Comparison of ENCODE assay signal across 2 cellular contexts in genomic region chr7:100602889-100603696, GRCh38.
TF ChIP-seq lines count a peak whose summit lies in the region.

No MANE protein-coding gene starts in this region.

TF ChIP-seq in endothelial cell of umbilical vein, 7 proteins besides CTCF, POLR2A, EP300 and RAD21:
- TF ChIP-seq POLR2AphosphoS5 (IDR thresholded peaks at IDR 0.05; ENCODE audit: insufficient read depth, low read depth, low read length) (no peak), MYC (IDR thresholded peaks at IDR 0.05; ENCODE audit: low read depth, low read length) (no peak), GATA2 (IDR thresholded peaks at IDR 0.05; ENCODE audit: insufficient read depth, insufficient read length, low read depth, low read length) (no peak), FOS (IDR thresholded peaks at IDR 0.05; ENCODE audit: borderline replicate concordance, insufficient read depth, low read length) (no peak), EZH2 (IDR thresholded peaks at IDR 0.05; ENCODE audit: borderline replicate concordance, low read depth, low read length, severe bottlenecking) (no peak), JUN (IDR thresholded peaks at IDR 0.05; ENCODE audit: borderline replicate concordance, insufficient read depth, insufficient read length, low read depth) (no peak)
- TF ChIP-seq, protein P1, sequence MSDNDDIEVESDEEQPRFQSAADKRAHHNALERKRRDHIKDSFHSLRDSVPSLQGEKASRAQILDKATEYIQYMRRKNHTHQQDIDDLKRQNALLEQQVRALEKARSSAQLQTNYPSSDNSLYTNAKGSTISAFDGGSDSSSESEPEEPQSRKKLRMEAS (IDR thresholded peaks at IDR 0.05; ENCODE audit: insufficient read depth, insufficient read length) = no peak

TF ChIP-seq in neural cell, 6 proteins besides CTCF, POLR2A, EP300 and RAD21:
- TF ChIP-seq SMC3 (conservative IDR thresholded peaks at IDR 0.05; ENCODE audit: poor library complexity) (no peak), EZH2 (IDR thresholded peaks at IDR 0.05; ENCODE audit: borderline replicate concordance, insufficient read depth, low read length, poor library complexity, severe bottlenecking) (no peak), MXI1 (conservative IDR thresholded peaks at IDR 0.05; ENCODE audit: poor library complexity, severe bottlenecking) (no peak), TAF1 (IDR thresholded peaks at IDR 0.05; ENCODE audit: low read depth) (no peak), POLR2AphosphoS5 (IDR thresholded peaks at IDR 0.05) (no peak)
- TF ChIP-seq, protein P2, sequence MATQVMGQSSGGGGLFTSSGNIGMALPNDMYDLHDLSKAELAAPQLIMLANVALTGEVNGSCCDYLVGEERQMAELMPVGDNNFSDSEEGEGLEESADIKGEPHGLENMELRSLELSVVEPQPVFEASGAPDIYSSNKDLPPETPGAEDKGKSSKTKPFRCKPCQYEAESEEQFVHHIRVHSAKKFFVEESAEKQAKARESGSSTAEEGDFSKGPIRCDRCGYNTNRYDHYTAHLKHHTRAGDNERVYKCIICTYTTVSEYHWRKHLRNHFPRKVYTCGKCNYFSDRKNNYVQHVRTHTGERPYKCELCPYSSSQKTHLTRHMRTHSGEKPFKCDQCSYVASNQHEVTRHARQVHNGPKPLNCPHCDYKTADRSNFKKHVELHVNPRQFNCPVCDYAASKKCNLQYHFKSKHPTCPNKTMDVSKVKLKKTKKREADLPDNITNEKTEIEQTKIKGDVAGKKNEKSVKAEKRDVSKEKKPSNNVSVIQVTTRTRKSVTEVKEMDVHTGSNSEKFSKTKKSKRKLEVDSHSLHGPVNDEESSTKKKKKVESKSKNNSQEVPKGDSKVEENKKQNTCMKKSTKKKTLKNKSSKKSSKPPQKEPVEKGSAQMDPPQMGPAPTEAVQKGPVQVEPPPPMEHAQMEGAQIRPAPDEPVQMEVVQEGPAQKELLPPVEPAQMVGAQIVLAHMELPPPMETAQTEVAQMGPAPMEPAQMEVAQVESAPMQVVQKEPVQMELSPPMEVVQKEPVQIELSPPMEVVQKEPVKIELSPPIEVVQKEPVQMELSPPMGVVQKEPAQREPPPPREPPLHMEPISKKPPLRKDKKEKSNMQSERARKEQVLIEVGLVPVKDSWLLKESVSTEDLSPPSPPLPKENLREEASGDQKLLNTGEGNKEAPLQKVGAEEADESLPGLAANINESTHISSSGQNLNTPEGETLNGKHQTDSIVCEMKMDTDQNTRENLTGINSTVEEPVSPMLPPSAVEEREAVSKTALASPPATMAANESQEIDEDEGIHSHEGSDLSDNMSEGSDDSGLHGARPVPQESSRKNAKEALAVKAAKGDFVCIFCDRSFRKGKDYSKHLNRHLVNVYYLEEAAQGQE (IDR thresholded peaks at IDR 0.05; ENCODE audit: borderline replicate concordance) = no peak
